ENCODE assay signal across 1 cellular context in genomic region chr12:109477185-109477962, GRCh38.
A peak's percentile ranks its signal among the peaks of the same experiment; 100 is the strongest.
TF ChIP-seq lines count a peak whose summit lies in the region.

KCTD10 (minus strand) TSS chr12:109477300; CDS start chr12:109477262, 38 bp downstream.
UBE3B (plus strand) TSS chr12:109477634; CDS start chr12:109483552, 5,918 bp downstream.

TF ChIP-seq in HEK293, 187 proteins besides CTCF, POLR2A, EP300 and RAD21 (continued from another document and continues in another):
- TF ChIP-seq ZFP3 (tag by site-specific recombination; IDR thresholded peaks at IDR 0.05; ENCODE audit: low read depth), result no peak
- peak; percentile 76 for TF ChIP-seq ZFHX2 (tag by site-specific recombination; conservative IDR thresholded peaks at IDR 0.05)
- no peak for TF ChIP-seq ZNF704 (tag by site-specific recombination; IDR thresholded peaks at IDR 0.05)
- TF ChIP-seq OVOL3 (tag by site-specific recombination; IDR thresholded peaks at IDR 0.05), result peak; percentile 83
- no peak for TF ChIP-seq BCL6B (tag by site-specific recombination; IDR thresholded peaks at IDR 0.05)
- peak; percentile 85 for TF ChIP-seq ZNF394 (tag by site-specific recombination; IDR thresholded peaks at IDR 0.05; ENCODE audit: borderline replicate concordance)
- TF ChIP-seq ZSCAN18 (tag by site-specific recombination; IDR thresholded peaks at IDR 0.05), result peak; percentile 96
- TF ChIP-seq SP7 (tag by site-specific recombination; IDR thresholded peaks at IDR 0.05), result peak; percentile 97
- TF ChIP-seq ZNF639 (tag by site-specific recombination; IDR thresholded peaks at IDR 0.05), result peak; percentile 100
- no peak; the same call in none of the 2 replicates for TF ChIP-seq ZNF623 (tag by site-specific recombination; IDR thresholded peaks at IDR 0.05)
- TF ChIP-seq SCRT1 (tag by site-specific recombination; IDR thresholded peaks at IDR 0.05; ENCODE audit: borderline replicate concordance), result peak; percentile 11; the same call in 1 of the 2 replicates
- TF ChIP-seq ZBTB26 (tag by site-specific recombination; optimal IDR thresholded peaks at IDR 0.05), result peak; percentile 35
- no peak for TF ChIP-seq ZNF157 (tag by site-specific recombination; IDR thresholded peaks at IDR 0.05)
- TF ChIP-seq ZBTB21 (tag by site-specific recombination; IDR thresholded peaks at IDR 0.05), result peak; percentile 84
- TF ChIP-seq ZBTB44 (tag by site-specific recombination; IDR thresholded peaks at IDR 0.05), result no peak
- TF ChIP-seq ZNF24 (tag by site-specific recombination; IDR thresholded peaks at IDR 0.05), result peak; percentile 94
- peak; percentile 89 for TF ChIP-seq ZSCAN23 (tag by site-specific recombination; IDR thresholded peaks at IDR 0.05)
- peak; percentile 74 for TF ChIP-seq PRDM10 (tag by site-specific recombination; IDR thresholded peaks at IDR 0.05)
- TF ChIP-seq ZNF354C (tag by site-specific recombination; IDR thresholded peaks at IDR 0.05; ENCODE audit: borderline replicate concordance, low read depth), result no peak
- peak; percentile 99 for TF ChIP-seq KLF8 (tag by site-specific recombination; IDR thresholded peaks at IDR 0.05)
- peak; percentile 23; the same call in 1 of the 2 replicates for TF ChIP-seq TRIM28 (IDR thresholded peaks at IDR 0.05; ENCODE audit: borderline replicate concordance, low read length)
- peak; percentile 95 for TF ChIP-seq ZNF76 (tag by site-specific recombination; IDR thresholded peaks at IDR 0.05; ENCODE audit: borderline replicate concordance, low read depth)
- no peak for TF ChIP-seq ZNF221 (tag by site-specific recombination; IDR thresholded peaks at IDR 0.05; ENCODE audit: borderline replicate concordance)
- no peak for TF ChIP-seq BCL11A (tag by site-specific recombination; IDR thresholded peaks at IDR 0.05; ENCODE audit: low read depth)
- TF ChIP-seq ZNF600 (tag by site-specific recombination; IDR thresholded peaks at IDR 0.05), result peak; percentile 47
- TF ChIP-seq ZBTB11 (tag by site-specific recombination; conservative IDR thresholded peaks at IDR 0.05; ENCODE audit: low read depth), result peak; percentile 100
- TF ChIP-seq ZNF324 (tag by site-specific recombination; IDR thresholded peaks at IDR 0.05), result peak; percentile 99
- peak; percentile 30; the same call in 1 of the 2 replicates for TF ChIP-seq ZNF513 (tag by site-specific recombination; IDR thresholded peaks at IDR 0.05)
- TF ChIP-seq ZFP37 (tag by site-specific recombination; IDR thresholded peaks at IDR 0.05), result peak; percentile 98
- no peak for TF ChIP-seq HOXA7 (CRISPR knock-in tag; IDR thresholded peaks at IDR 0.05; ENCODE audit: borderline replicate concordance)
- TF ChIP-seq ZNF211 (tag by site-specific recombination; IDR thresholded peaks at IDR 0.05; ENCODE audit: low read depth), result no peak
- no peak for TF ChIP-seq ZNF529 (tag by site-specific recombination; IDR thresholded peaks at IDR 0.05; ENCODE audit: insufficient replicate concordance)
- no peak for TF ChIP-seq ZNF362 (tag by site-specific recombination; IDR thresholded peaks at IDR 0.05)
- TF ChIP-seq ZNF645 (tag by site-specific recombination; IDR thresholded peaks at IDR 0.05), result peak; percentile 49; the same call in 1 of the 2 replicates
- no peak for TF ChIP-seq ZNF174 (tag by site-specific recombination; IDR thresholded peaks at IDR 0.05)
- peak; percentile 78 for TF ChIP-seq ZNF488 (tag by site-specific recombination; IDR thresholded peaks at IDR 0.05)
- TF ChIP-seq EGR2 (tag by site-specific recombination; IDR thresholded peaks at IDR 0.05; ENCODE audit: low read depth), result peak; percentile 63
